22 cellular contexts compared by ENCODE assay signal in genomic region chr15:63072809-63073277, GRCh38. TPM values are rescaled to one million over a fixed set of nuclear protein-coding genes. Genes with fewer than 3 reads are reported as not detected.
A peak's percentile ranks its signal among the peaks of the same experiment; 100 is the strongest.
DNase-seq lines count a peak whose midpoint lies in the region; ATAC-seq, FAIRE-seq and TF ChIP-seq lines count a peak whose summit lies in the region.
"Had no signal": no experiment of that assay in that cellular context is flagged by ENCODE, and none has a peak within 500 bp of the region (broad histone marks: within the 10 kb centered on the region; RNA-seq: fewer than 3 reads in every experiment).

No MANE protein-coding gene starts in this region.

- H4K20me1 ChIP-seq in GM23248 (ENCODE audit: insufficient read depth) (0 out of 2 replicates have a peak, but pooled peaks cover 5% of the 10 kb centered on the region), astrocyte (ENCODE audit: insufficient read depth, low read length) (peaks cover 40% of the 10 kb centered on the region)

- no peak for FAIRE-seq in astrocyte (lab: Jason Lieb, UNC)

- peaks cover 76% of the 10 kb centered on the region for H3F3A ChIP-seq in GM23248 (ENCODE audit: insufficient read depth)

- no peaks in the 10 kb centered on the region for H3K9me2 ChIP-seq in GM23248 (ENCODE audit: insufficient read depth)

- in situ Hi-C loops in GM23248 (cut with MboI), result no loop called here

- H3K27me3 ChIP-seq in GM23248 (replicated peaks; ENCODE audit: insufficient read depth) (no peaks in the 10 kb centered on the region), astrocyte (ENCODE audit: insufficient read depth, low read length) (no peaks in the 10 kb centered on the region), rectal smooth muscle tissue (ENCODE audit: control insufficient read depth, insufficient read depth, low read length) (no peaks in the 10 kb centered on the region)
- H3K27me3 ChIP-seq: right atrium auricular region had no signal

- H3K36me3 ChIP-seq in GM23248 (ENCODE audit: low read depth) (peaks cover 42% of the 10 kb centered on the region), astrocyte (ENCODE audit: insufficient read depth, low read length) (peaks cover 41% of the 10 kb centered on the region), rectal smooth muscle tissue (ENCODE audit: control insufficient read depth, insufficient read depth, low read length) (peaks cover 28% of the 10 kb centered on the region)

- no peak for ATAC-seq in HG02973 (IDR thresholded peaks at IDR 0.05; ENCODE audit: unreplicated experiment)
- no peak for ATAC-seq in HG03159 (IDR thresholded peaks at IDR 0.05; ENCODE audit: unreplicated experiment)
- ATAC-seq: activated CD4-positive, CD25-positive, alpha-beta regulatory T cell treated with anti-CD3 and anti-CD28 coated beads, Interleukin-2, amount 50 U/mL, for 24 hours; left ventricle myocardium superior had no signal

- DNase-seq in GM23248 (peak; percentile 40), astrocyte (ENCODE audit: low read depth) (no peak), glomerular visceral epithelial cell (ENCODE audit: extremely low spot score) (peak; percentile 59), cerebellum (ENCODE audit: low spot score) (no peak), NAMALWA (ENCODE audit: low spot score) (no peak)
- DNase-seq: activated naive CD4-positive, alpha-beta T cell treated with Interleukin-2 at 50 U/mL for 16 hours; activated T-cell treated with anti-CD3 and anti-CD28 coated beads, Interleukin-2, amount 50 U/mL, for 24 hours; amygdala; cerebellar nuclear complex; effector memory CD4-positive, alpha-beta T cell; GDM1; KBM-7; left ventricle myocardium superior; NCI-H2029 treated with DMSO at 0.1 percent for 48 hours; NK-92 treated with Interleukin-12 subunit alpha and Interleukin-12 subunit beta, amount 100 ng/mL, for 24 hours; stimulated activated CD8-positive, alpha-beta memory T cell treated with anti-CD3 and anti-CD28 coated beads, Interleukin-4, amount 100 ng/mL, for 48 hours; T1000 had no signal

- peaks cover 55% of the 10 kb centered on the region for H3K4me1 Mint-ChIP-seq in astrocyte (ENCODE audit: low read depth, unreplicated experiment)

- no peak overlapping the region for H3K4me3 Mint-ChIP-seq in astrocyte (ENCODE audit: unreplicated experiment)
- H3K4me3 Mint-ChIP-seq: activated T-cell treated with anti-CD3 and anti-CD28 coated beads, Interleukin-2, amount 50 U/mL, for 24 hours had no signal

- H3K79me2 ChIP-seq in GM23248 (ENCODE audit: insufficient read depth) (no peaks in the 10 kb centered on the region), astrocyte (ENCODE audit: insufficient read depth, low read length) (no peaks in the 10 kb centered on the region)

- TF ChIP-seq CTCF in astrocyte (IDR thresholded peaks at IDR 0.05; ENCODE audit: insufficient read depth, low read depth, low read length), result no peak

- WGBS in GM23248 (ENCODE audit: low coverage in 1 of 2, low lambda C conversion rate in 2 of 2, missing lambda C conversion rate in 2 of 2), 2 experiments, result 83 to 87% methylated on average over 9 of the region's 9 CpGs

- H3K9me3 ChIP-seq in GM23248 (ENCODE audit: low read depth), result no peaks in the 10 kb centered on the region
- no peaks in the 10 kb centered on the region for H3K9me3 ChIP-seq in astrocyte (ENCODE audit: insufficient read depth, low read depth, low read length)
- H3K9me3 ChIP-seq: right atrium auricular region had no signal

- no peaks in the 10 kb centered on the region for H3K27me3 Mint-ChIP-seq in astrocyte (ENCODE audit: low read depth, unreplicated experiment)
- H3K27me3 Mint-ChIP-seq: activated T-cell treated with anti-CD3 and anti-CD28 coated beads, Interleukin-2, amount 50 U/mL, for 24 hours had no signal

- peak overlapping the region; percentile 71 for H3K27ac ChIP-seq in GM23248
- peak overlapping the region; percentile 39 for H3K27ac ChIP-seq in astrocyte (ENCODE audit: low read depth, low read length)
- H3K27ac ChIP-seq in rectal smooth muscle tissue (ENCODE audit: low read depth, low read length), result peak overlapping the region; percentile 11
- H3K27ac ChIP-seq: right atrium auricular region had no signal

- peaks cover 11% of the 10 kb centered on the region for H3K36me3 Mint-ChIP-seq in astrocyte (ENCODE audit: low read depth, unreplicated experiment)

- H3K4me3 ChIP-seq in GM23248, result no peak overlapping the region
- H3K4me3 ChIP-seq in astrocyte (ENCODE audit: insufficient read depth, low read depth, low read length), result no peak overlapping the region
- H3K4me3 ChIP-seq in rectal smooth muscle tissue (ENCODE audit: low read length), result no peak overlapping the region
- H3K4me3 ChIP-seq: right atrium auricular region had no signal

- H2AFZ ChIP-seq in GM23248 (no peak overlapping the region), astrocyte (ENCODE audit: low read depth, low read length) (no peak overlapping the region)

- H3K9ac ChIP-seq in GM23248 (no peak overlapping the region), astrocyte (ENCODE audit: low read length) (no peak overlapping the region), rectal smooth muscle tissue (ENCODE audit: low read length) (no peak overlapping the region)

- H3K27ac Mint-ChIP-seq in astrocyte (ENCODE audit: unreplicated experiment), result peak overlapping the region; percentile 92
- H3K27ac Mint-ChIP-seq: activated T-cell treated with anti-CD3 and anti-CD28 coated beads, Interleukin-2, amount 50 U/mL, for 24 hours had no signal

- H3K4me1 ChIP-seq in GM23248 (ENCODE audit: insufficient read depth) (peaks cover 18% of the 10 kb centered on the region; the same call in 1 of the 2 replicates), astrocyte (ENCODE audit: insufficient read depth, low read length) (peaks cover 32% of the 10 kb centered on the region), rectal smooth muscle tissue (ENCODE audit: control insufficient read depth, insufficient read depth, low read length) (peaks cover 34% of the 10 kb centered on the region)

- H3K4me2 ChIP-seq in GM23248 (ENCODE audit: unreplicated experiment), result no peak overlapping the region
- H3K4me2 ChIP-seq in astrocyte (ENCODE audit: low read length), result no peak overlapping the region

- H3K9me3 Mint-ChIP-seq in astrocyte (ENCODE audit: unreplicated experiment), result no peaks in the 10 kb centered on the region
- H3K9me3 Mint-ChIP-seq: activated T-cell treated with anti-CD3 and anti-CD28 coated beads, Interleukin-2, amount 50 U/mL, for 24 hours had no signal

RNA-seq across cellular contexts. Expression of gene TPM1, which starts 30.3 kb away (rescaled TPM):
- 1,935 and 2,012 TPM in 2 replicates for total RNA-seq in GM23248 (2014; rRNA removed; shearing (Covaris generic))
- polyA plus RNA-seq in GM23248 (2016; fragmentation: Nextera tagmentation; extraction: Ambion mirVana), result 3,029 and 3,072 TPM in 2 replicates
- total RNA-seq in astrocyte, result 2,922 and 3,062 TPM in 2 replicates
- 119 TPM for total RNA-seq in cerebellum

RNA-seq across cellular contexts. Expression of gene LACTB, which starts 48.8 kb away (rescaled TPM):
- total RNA-seq in GM23248 (2014; rRNA removed; shearing (Covaris generic)), result 27.1 and 27.3 TPM in 2 replicates
- 35.8 and 39.7 TPM in 2 replicates for polyA plus RNA-seq in GM23248 (2016; fragmentation: Nextera tagmentation; extraction: Ambion mirVana)
- total RNA-seq in astrocyte, result 29.8 and 37.2 TPM in 2 replicates
- 14.9 TPM for total RNA-seq in cerebellum

Comparison
In these comparisons a context has a peak if more than half of its experiments do, and no peak if none do; other contexts are left out.
1. DNase-seq: peak in GM23248 (single experiment) and glomerular visceral epithelial cell (single experiment); none in astrocyte (single experiment), cerebellum (single experiment) and NAMALWA (single experiment).
2. H3K27ac ChIP-seq: peak in every context shown above with its lines; median percentile 71 in GM23248; 39 in astrocyte; 11 in rectal smooth muscle tissue.
3. RNA of gene TPM1, which starts 30.3 kb away (total RNA-seq): 2,922 to 3,062 TPM in astrocyte and 1,935 to 2,012 TPM in GM23248; 119 TPM in cerebellum (single experiment); every median in the first group is over 10 times any median in the second.